ENCODE assay signal across 8 cellular contexts in genomic region chr14:50823051-50823762, GRCh38. TPM values are rescaled to one million over a fixed set of nuclear protein-coding genes. Genes with fewer than 3 reads are reported as not detected.
DNase-seq lines count a peak whose midpoint lies in the region; ATAC-seq and TF ChIP-seq lines count a peak whose summit lies in the region.

No MANE protein-coding gene starts in this region.

- intact Hi-C loops in spleen (cut with DNase I; ENCODE audit: low total_unique reads), result no loop called here

- peak; percentile 20 for ATAC-seq in GM19452 (IDR thresholded peaks at IDR 0.05; ENCODE audit: unreplicated experiment)

- H3K4me1 ChIP-seq in endocrine pancreas (ENCODE audit: control insufficient read depth, insufficient read depth, low read length), result peaks cover 7% of the 10 kb centered on the region
- H3K4me1 ChIP-seq in spleen, result peaks cover 26 to 100% (median 81%) of the 10 kb centered on the region in 6 donors

- H3K9me3 ChIP-seq in endocrine pancreas (ENCODE audit: control insufficient read depth, low read length), result no peaks in the 10 kb centered on the region
- no peaks in the 10 kb centered on the region for H3K9me3 ChIP-seq in spleen

- H3K27ac ChIP-seq in HL-60 (replicated peaks) (peak overlapping the region; percentile 67), spleen (peak overlapping the region; percentile 68 to 93 (median 86))

- no peaks in the 10 kb centered on the region for H3K27me3 ChIP-seq in HL-60 (ENCODE audit: insufficient read depth, poor library complexity, severe bottlenecking)
- no peaks in the 10 kb centered on the region for H3K27me3 ChIP-seq in endocrine pancreas (ENCODE audit: control insufficient read depth, insufficient read depth, low read length)
- no peaks in the 10 kb centered on the region for H3K27me3 ChIP-seq in spleen (replicated peaks in 1 of 7)

- H3K4me3 ChIP-seq in HL-60 (replicated peaks; ENCODE audit: insufficient read depth, low read length), result no peak overlapping the region
- peak overlapping the region; percentile 69 for H3K4me3 ChIP-seq in endocrine pancreas (ENCODE audit: control insufficient read depth, insufficient read depth, low read length)
- H3K4me3 ChIP-seq in spleen, result peak overlapping the region in 2 of 8 donors; percentile 7 to 53

- 61 to 71% (median 64%) methylated on average over 11 of the region's 11 CpGs for WGBS in spleen, 5 donors

- peak; percentile 61 for DNase-seq in AG08395 (ENCODE audit: low spot score)
- no peak for DNase-seq in HL-60 (ENCODE audit: low read depth in 1 of 2, low spot score in 1 of 2)
- DNase-seq in spleen, result no peak
- no peak for DNase-seq in foreskin melanocyte
- no peak for DNase-seq in NCI-H446 treated with DMSO at 0.1 percent for 48 hours (lab: John Stamatoyannopoulos, UW)
- DNase-seq in DMS53 treated with DMSO at 0.1 percent for 48 hours (lab: John Stamatoyannopoulos, UW; ENCODE audit: unreplicated experiment), result no peak

- TF ChIP-seq POLR2A in spleen (IDR thresholded peaks at IDR 0.05), result no peak

- H3K36me3 ChIP-seq in endocrine pancreas (ENCODE audit: control insufficient read depth, insufficient read depth, low read length) (no peaks in the 10 kb centered on the region), spleen (peaks cover 0 to 31% (median 3%) of the 10 kb centered on the region in 6 donors)

- no peak overlapping the region for H3K9ac ChIP-seq in endocrine pancreas (ENCODE audit: control insufficient read depth, insufficient read depth, low read length)

- no peak for TF ChIP-seq CTCF in HL-60 (IDR thresholded peaks at IDR 0.05; ENCODE audit: insufficient read depth, low read length)
- no peak for TF ChIP-seq CTCF in spleen (IDR thresholded peaks at IDR 0.05 in 8 of 11, conservative IDR thresholded peaks at IDR 0.05 in 3 of 11)

RNA-seq across cellular contexts. Expression of gene NIN, which starts 7.8 kb away (rescaled TPM):
- 100 to 1,000 TPM in 3 of 7 donors, 10 to 100 TPM in 4; 93.7 to 139 (median 99.8) TPM for total RNA-seq in spleen
- polyA plus RNA-seq in spleen, result 10 to 100 TPM; 11.8 to 15.4 (median 15.1) TPM

RNA-seq across cellular contexts. Expression of gene ABHD12B, which starts 48.6 kb away (rescaled TPM):
- not detected for total RNA-seq in spleen
- not detected for polyA plus RNA-seq in spleen
